Comparison of ENCODE assay signal across 31 cellular contexts in the genomic region with DNA sequence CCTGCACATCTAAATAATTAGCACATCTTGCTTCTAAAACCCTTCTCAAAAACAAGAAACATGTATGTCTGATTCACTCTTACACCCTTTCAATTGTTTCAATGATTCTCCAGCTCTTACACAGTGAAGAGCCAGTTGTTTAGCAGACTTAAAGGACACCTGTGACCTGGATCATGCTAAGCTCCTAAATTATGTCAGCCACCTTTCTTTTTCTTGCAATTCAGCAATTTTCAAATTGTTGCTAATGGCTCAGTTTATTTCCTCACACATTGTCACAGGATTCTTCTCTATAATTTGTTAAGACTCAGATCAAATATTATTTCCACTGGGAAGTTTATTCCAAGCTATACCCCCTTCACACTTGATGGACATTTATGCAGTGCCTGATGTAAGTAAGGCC.
"Had no signal": no experiment of that assay in that cellular context is flagged by ENCODE, and none has a peak within 500 bp of the region (broad histone marks: within the 10 kb centered on the region; RNA-seq: fewer than 3 reads in every experiment).

No MANE protein-coding gene starts in this region.

- H3K36me3 Mint-ChIP-seq: natural killer cell; neural progenitor cell; stimulated activated memory B cell treated with anti-CD40 and anti-IgM and Interleukin-4, amounts not matched to agents 10 μg/mL and 1 μg/mL and 100 μg/mL, for 72 hours; type B pancreatic cell had no signal

- H3K27ac ChIP-seq: neural progenitor cell, ovary, parathyroid adenoma, psoas muscle, skin epidermis, spleen, suprapubic skin, testis, tibial artery, transverse colon, upper lobe of right lung, uterus had no signal

- H3K4me2 ChIP-seq: neural progenitor cell, smooth muscle cell had no signal

- H3K4me3 ChIP-seq: neural progenitor cell, ovary, psoas muscle, skin epidermis, smooth muscle cell, spleen, suprapubic skin, testis, tibial artery, transverse colon, upper lobe of right lung, uterus had no signal

- H3K27me3 ChIP-seq: neural progenitor cell, ovary, spleen, suprapubic skin, testis, tibial artery, transverse colon, upper lobe of right lung, uterus had no signal

- H3K4me3 Mint-ChIP-seq: natural killer cell; nephron; neural progenitor cell; stimulated activated memory B cell treated with anti-CD40 and anti-IgM and Interleukin-4, amounts not matched to agents 10 μg/mL and 1 μg/mL and 100 μg/mL, for 72 hours; stimulated activated naive CD8-positive, alpha-beta T cell treated with anti-CD3 and anti-CD28 coated beads, Interleukin-15, amount 100 ng/mL, for 72 hours; type B pancreatic cell had no signal

- H3K36me3 ChIP-seq: neural progenitor cell, ovary, spleen, suprapubic skin, tibial artery, transverse colon, upper lobe of right lung, uterus had no signal

- H3K4me1 ChIP-seq: neural progenitor cell, parathyroid adenoma, psoas muscle, spleen, suprapubic skin, testis, tibial artery, transverse colon, upper lobe of right lung, uterus had no signal

- H2AFZ ChIP-seq: neural progenitor cell, parathyroid adenoma had no signal

- H3K4me1 Mint-ChIP-seq: natural killer cell; neural progenitor cell; stimulated activated memory B cell treated with anti-CD40 and anti-IgM and Interleukin-4, amounts not matched to agents 10 μg/mL and 1 μg/mL and 100 μg/mL, for 72 hours; stimulated activated naive CD8-positive, alpha-beta T cell treated with anti-CD3 and anti-CD28 coated beads, Interleukin-15, amount 100 ng/mL, for 72 hours had no signal

- H3K9me3 Mint-ChIP-seq: type B pancreatic cell had no signal

- H3K9me3 ChIP-seq: ovary, psoas muscle, suprapubic skin, testis, tibial artery, upper lobe of right lung, uterus had no signal

- H3K27me3 Mint-ChIP-seq: progenitor cell of endocrine pancreas; stimulated activated memory B cell treated with anti-CD40 and anti-IgM and Interleukin-4, amounts not matched to agents 10 μg/mL and 1 μg/mL and 100 μg/mL, for 72 hours; stimulated activated naive CD8-positive, alpha-beta T cell treated with anti-CD3 and anti-CD28 coated beads, Interleukin-15, amount 100 ng/mL, for 72 hours; type B pancreatic cell had no signal

- DNase-seq: natural killer cell; occipital lobe; ovary; posterior cingulate gyrus; psoas muscle; right cardiac atrium; spleen; stimulated activated CD4-positive, alpha-beta T cell treated with anti-CD3 and anti-CD28 coated beads, Interleukin-12 subunit alpha, Interleukin-12 subunit beta, amount 100 ng/mL, for 4 hours; stimulated activated CD4-positive, alpha-beta T cell treated with anti-CD3 and anti-CD28 coated beads, Interleukin-1b, Interleukin-23, amount 100 ng/mL, for 48 hours; stimulated activated CD4-positive, alpha-beta T cell treated with anti-CD3 and anti-CD28 coated beads, Interleukin-4, amount 100 ng/mL, for 1 hour; stimulated activated CD4-positive, alpha-beta T cell treated with anti-CD3 and anti-CD28 coated beads, Interleukin-4, amount 100 ng/mL, for 4 hours; stimulated activated CD8-positive, alpha-beta memory T cell treated with anti-CD3 and anti-CD28 coated beads, Interleukin-4, amount 100 ng/mL, for 48 hours; stimulated activated naive CD4-positive, alpha-beta T cell; stimulated activated naive CD8-positive, alpha-beta T cell treated with anti-CD3 and anti-CD28 coated beads, Interleukin-15, amount 100 ng/mL, for 72 hours; stimulated activated naive CD8-positive, alpha-beta T cell treated with anti-CD3 and anti-CD28 coated beads, Interleukin-15, Interleukin-2, amounts not matched to agents 100 U/mL and 50 U/mL, for 24 hours; substantia nigra; testis; tibial artery; transverse colon; upper lobe of right lung; uterus had no signal

- H3K9ac ChIP-seq: neural progenitor cell, parathyroid adenoma had no signal

- ATAC-seq: natural killer cell; psoas muscle; right cardiac atrium; sciatic nerve; stimulated activated memory B cell treated with anti-CD40 and anti-IgM and Interleukin-4, amounts not matched to agents 10 μg/mL and 1 μg/mL and 100 μg/mL, for 72 hours; stimulated activated naive CD8-positive, alpha-beta T cell treated with anti-CD3 and anti-CD28 coated beads, Interleukin-15, amount 100 ng/mL, for 72 hours; stimulated activated naive CD8-positive, alpha-beta T cell treated with anti-CD3 and anti-CD28 coated beads, Interleukin-15, Interleukin-2, amounts not matched to agents 100 U/mL and 50 U/mL, for 24 hours; upper lobe of right lung had no signal

- H3K79me2 ChIP-seq: parathyroid adenoma had no signal

- H3K27ac Mint-ChIP-seq: natural killer cell; nephron; neural progenitor cell; progenitor cell of endocrine pancreas; stimulated activated memory B cell treated with anti-CD40 and anti-IgM and Interleukin-4, amounts not matched to agents 10 μg/mL and 1 μg/mL and 100 μg/mL, for 72 hours; stimulated activated naive CD8-positive, alpha-beta T cell treated with anti-CD3 and anti-CD28 coated beads, Interleukin-15, amount 100 ng/mL, for 72 hours; type B pancreatic cell had no signal
